Comparison of ENCODE assay signal across 8 cellular contexts in the genomic region with DNA sequence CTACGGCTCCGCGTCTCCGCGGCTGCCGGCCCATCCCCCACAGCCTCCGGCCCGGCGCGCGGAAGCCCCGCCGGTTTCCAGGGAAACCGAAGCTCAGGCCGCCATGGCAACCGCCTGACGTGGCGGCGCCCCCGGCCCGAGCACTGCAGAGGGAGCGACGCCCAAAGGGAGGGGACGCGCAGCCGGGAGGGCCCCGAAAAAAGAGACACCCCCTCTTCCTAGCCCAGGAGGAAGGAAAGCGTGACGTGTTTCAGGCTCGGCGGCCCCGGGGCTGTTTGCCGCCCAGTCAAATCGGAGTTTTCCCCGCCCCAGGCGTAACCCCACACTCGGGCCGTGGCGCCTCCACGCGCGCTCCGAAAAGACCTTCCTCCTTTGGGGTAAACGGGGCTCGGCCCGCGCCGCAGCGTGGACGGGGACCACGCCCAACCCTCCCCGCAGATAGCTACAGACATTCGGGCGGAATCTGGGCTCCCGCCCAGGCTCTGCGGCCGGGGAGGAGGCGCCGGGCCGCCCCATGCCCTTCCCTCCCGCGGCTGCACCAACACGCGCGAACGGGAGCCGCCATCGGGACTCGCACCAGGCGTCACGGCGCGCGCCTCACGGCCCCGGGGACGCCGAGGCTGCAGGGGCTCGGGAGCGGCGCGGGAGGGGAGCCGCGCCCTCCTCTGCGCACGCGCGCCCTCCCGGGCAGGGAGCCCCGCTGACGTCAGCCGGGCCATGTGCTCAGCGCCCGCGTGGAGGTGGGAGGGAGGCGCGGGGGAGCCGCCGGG. TPM values are rescaled to one million over a fixed set of nuclear protein-coding genes. Genes with fewer than 3 reads are reported as not detected.
DNase-seq lines count a peak whose midpoint lies in the region; ATAC-seq and TF ChIP-seq lines count a peak whose summit lies in the region.

No MANE protein-coding gene starts in this region.

- peak overlapping the region; percentile 65 for H3K9ac ChIP-seq in iPS-15b (ENCODE audit: low read depth, low read length)

- TF ChIP-seq POLR2A in body of pancreas (IDR thresholded peaks at IDR 0.05) = peak; percentile 64 to 79 (median 66)

- H3K27me3 ChIP-seq in body of pancreas (no peaks in the 10 kb centered on the region), iPS-15b (ENCODE audit: control insufficient read depth, insufficient read depth, low read length) (no peaks in the 10 kb centered on the region)

- ATAC-seq in HG02840 (IDR thresholded peaks at IDR 0.05; ENCODE audit: low FRiP score, unreplicated experiment) (peak; percentile 29), body of pancreas (peak; percentile 70)

- peak overlapping the region; percentile 27 to 51 for H3K4me3 ChIP-seq in body of pancreas
- H3K4me3 ChIP-seq in iPS-15b (ENCODE audit: low read depth, low read length) = peak overlapping the region; percentile 75
- peak overlapping the region; percentile 63 for H3K4me3 ChIP-seq in skeletal muscle cell (ENCODE audit: low read depth, low read length)

- DNase-seq in NCI-H1436 (lab: John Stamatoyannopoulos, UW) (peak; percentile 82), NCI-H1436 treated with DMSO at 0.1 percent for 48 hours (lab: John Stamatoyannopoulos, UW) (no peak), NCI-H146 treated with DMSO at 0.1 percent for 48 hours (lab: John Stamatoyannopoulos, UW; ENCODE audit: unreplicated experiment) (peak; percentile 67), UCSD-AML1 (lab: John Stamatoyannopoulos, UW; ENCODE audit: unreplicated experiment) (peak; percentile 85), body of pancreas (peak; percentile 92 to 94 (median 93)), skeletal muscle cell (ENCODE audit: low read depth) (peak; percentile 52)

- WGBS in body of pancreas, 2 donors = 0% methylated on average over 61 of the region's 99 CpGs; no CpG with 5 or more reads in 1 of the 2 donors

- H3K36me3 ChIP-seq in body of pancreas (replicated peaks in 1 of 2; ENCODE audit: insufficient read depth in 1 of 2, low read depth in 2 of 2) (no peaks in the 10 kb centered on the region), iPS-15b (ENCODE audit: control insufficient read depth, insufficient read depth, low read length) (no peaks in the 10 kb centered on the region)

- intact Hi-C loops in body of pancreas (cut with DNase I) = no loop called here

- TF ChIP-seq CTCF in body of pancreas (IDR thresholded peaks at IDR 0.05) = no peak

- H3K27ac ChIP-seq in body of pancreas = peak overlapping the region; percentile 86 to 99 (median 96)

- peaks cover 70% of the 10 kb centered on the region for H3K4me1 ChIP-seq in body of pancreas
- H3K4me1 ChIP-seq in iPS-15b (ENCODE audit: control insufficient read depth, insufficient read depth, low read length) = peaks cover 22% of the 10 kb centered on the region

- H3K9me3 ChIP-seq in body of pancreas = no peaks in the 10 kb centered on the region
- H3K9me3 ChIP-seq in iPS-15b (ENCODE audit: control insufficient read depth, insufficient read depth, low read length) = no peaks in the 10 kb centered on the region

RNA-seq across cellular contexts. Expression of a gene that starts 7.5 kb away (rescaled TPM):
- total RNA-seq in body of pancreas = 10 to 100 TPM in 1 of 2 donors, 1 to 10 TPM in 1; 5.4 to 12.2 TPM

RNA-seq across cellular contexts. Expression of a gene that starts 56.1 kb away (rescaled TPM):
- 10 to 100 TPM; 32.7 to 77.5 TPM for total RNA-seq in body of pancreas

RNA-seq across cellular contexts. Expression of a gene that starts 57.1 kb away (rescaled TPM):
- total RNA-seq in body of pancreas = 10 to 100 TPM; 24.9 to 59.3 TPM
